In the genomic region with DNA sequence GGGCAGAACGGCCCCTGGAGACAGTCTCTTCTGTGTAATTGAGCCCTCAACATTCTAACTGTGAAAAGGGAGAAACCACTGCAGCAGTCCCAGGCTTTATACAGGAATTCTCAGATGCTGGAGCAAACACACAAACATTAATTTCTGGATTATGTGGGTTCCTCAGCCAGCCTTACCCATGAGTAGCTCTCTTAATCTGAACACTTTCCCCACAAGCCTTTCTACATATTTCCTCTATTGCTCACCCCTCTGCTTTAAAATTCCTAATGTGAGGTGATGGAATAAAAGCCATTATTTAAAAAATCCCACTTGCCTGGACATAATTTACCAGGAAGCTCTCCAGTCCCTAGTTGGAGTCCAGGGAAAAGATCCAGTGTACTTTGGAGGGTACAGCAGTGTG, we compare ENCODE assay signal across 32 cellular contexts.
A peak's percentile ranks its signal among the peaks of the same experiment; 100 is the strongest.
DNase-seq lines count a peak whose midpoint lies in the region; ATAC-seq, FAIRE-seq and TF ChIP-seq lines count a peak whose summit lies in the region.
"Had no signal": no experiment of that assay in that cellular context is flagged by ENCODE, and none has a peak within 500 bp of the region (broad histone marks: within the 10 kb centered on the region; RNA-seq: fewer than 3 reads in every experiment).

No MANE protein-coding gene starts in this region.

- DNase-seq in ACHN (peak; percentile 1), HCEC 1CT (peak; percentile 60), astrocyte (ENCODE audit: low read depth) (peak; percentile 72), glutamatergic neuron (peak; percentile 25), breast epithelium (ENCODE audit: low spot score in 2 of 2) (no peak), superior temporal gyrus (ENCODE audit: extremely low spot score) (no peak), mucosa of descending colon (no peak), C1 segment of cervical spinal cord (lab: John Stamatoyannopoulos, UW) (no peak)
- DNase-seq: activated CD4-positive, alpha-beta T cell treated with anti-CD3 and anti-CD28 coated beads, Interleukin-2, amount 10 ng/mL, durations not matched to agents 7 days and 5 days; activated naive CD4-positive, alpha-beta T cell; activated T-cell treated with anti-CD3 and anti-CD28 coated beads, Interleukin-2, amount 50 U/mL, for 4 hours; BE2C; colonic mucosa; effector memory CD4-positive, alpha-beta T cell; erythroblast; KG1; left ventricle myocardium inferior; naive B cell; NCI-H1417 treated with DMSO at 0.1 percent for 48 hours; NCI-H2081 treated with DMSO at 0.1 percent for 48 hours; NCI-H510A; stimulated activated naive CD8-positive, alpha-beta T cell treated with anti-CD3 and anti-CD28 coated beads, Interleukin-15, Interleukin-2, amounts not matched to agents 100 U/mL and 50 U/mL, for 24 hours had no signal

- H3K36me3 ChIP-seq in astrocyte (ENCODE audit: insufficient read depth, low read length) (no peaks in the 10 kb centered on the region), breast epithelium (no peaks in the 10 kb centered on the region), mucosa of descending colon (ENCODE audit: low read depth) (no peaks in the 10 kb centered on the region)
- H3K36me3 ChIP-seq: BE2C, colonic mucosa, left ventricle myocardium inferior, thoracic aorta had no signal

- H3K4me3 ChIP-seq in astrocyte (ENCODE audit: insufficient read depth, low read depth, low read length) (no peak overlapping the region), breast epithelium (no peak overlapping the region), mucosa of descending colon (no peak overlapping the region)
- H3K4me3 ChIP-seq: colonic mucosa, hepatocyte, left ventricle myocardium inferior, thoracic aorta had no signal

- no peaks in the 10 kb centered on the region for H4K20me1 ChIP-seq in astrocyte (ENCODE audit: insufficient read depth, low read length)

- in situ Hi-C loops in ACHN (cut with HindIII; ENCODE audit: low pct_ligation_motif_present, low pct_unique_long_range_greater_than_20kb, low sequenced_read_pairs), result no loop called here

- TF ChIP-seq CTCF in astrocyte (IDR thresholded peaks at IDR 0.05; ENCODE audit: insufficient read depth, low read depth, low read length) (no peak), glutamatergic neuron (IDR thresholded peaks at IDR 0.05; ENCODE audit: partially characterized antibody, unreplicated experiment) (no peak), breast epithelium (IDR thresholded peaks at IDR 0.05) (no peak), mucosa of descending colon (IDR thresholded peaks at IDR 0.05) (no peak)

- H3K9ac ChIP-seq in astrocyte (ENCODE audit: low read length), result no peak overlapping the region

- FAIRE-seq in astrocyte (lab: Jason Lieb, UNC), result no peak
- FAIRE-seq: A204.1, frontal cortex, GM19239 had no signal

- H3K4me3 Mint-ChIP-seq in astrocyte (ENCODE audit: unreplicated experiment) (no peak overlapping the region), glutamatergic neuron (ENCODE audit: unreplicated experiment) (no peak overlapping the region)
- H3K4me3 Mint-ChIP-seq: activated CD4-positive, alpha-beta T cell treated with anti-CD3 and anti-CD28 coated beads, Interleukin-2, amount 10 ng/mL, durations not matched to agents 7 days and 5 days; activated T-cell treated with anti-CD3 and anti-CD28 coated beads, Interleukin-2, amount 50 U/mL, for 4 hours; T-helper 2 cell treated with Interferon-gamma antibody and Interleukin-4, amounts not matched to agents 5 μg/mL and 100 μg/mL, for 36 hours had no signal

- no peaks in the 10 kb centered on the region for H3K9me3 Mint-ChIP-seq in astrocyte (ENCODE audit: unreplicated experiment)
- peaks cover 2% of the 10 kb centered on the region for H3K9me3 Mint-ChIP-seq in glutamatergic neuron (ENCODE audit: unreplicated experiment)
- H3K9me3 Mint-ChIP-seq: activated CD4-positive, alpha-beta T cell treated with anti-CD3 and anti-CD28 coated beads, Interleukin-2, amount 10 ng/mL, durations not matched to agents 7 days and 5 days; activated T-cell treated with anti-CD3 and anti-CD28 coated beads, Interleukin-2, amount 50 U/mL, for 4 hours; T-helper 2 cell treated with Interferon-gamma antibody and Interleukin-4, amounts not matched to agents 5 μg/mL and 100 μg/mL, for 36 hours had no signal

- H3K27ac Mint-ChIP-seq in astrocyte (ENCODE audit: unreplicated experiment) (peak overlapping the region; percentile 41), glutamatergic neuron (ENCODE audit: unreplicated experiment) (no peak overlapping the region)
- H3K27ac Mint-ChIP-seq: activated CD4-positive, alpha-beta T cell treated with anti-CD3 and anti-CD28 coated beads, Interleukin-2, amount 10 ng/mL, durations not matched to agents 7 days and 5 days; naive B cell; progenitor cell of endocrine pancreas; T-helper 2 cell treated with Interferon-gamma antibody and Interleukin-4, amounts not matched to agents 5 μg/mL and 100 μg/mL, for 36 hours had no signal

- no peak for ATAC-seq in mucosa of descending colon
- ATAC-seq: activated T-cell treated with anti-CD3 and anti-CD28 coated beads, Interleukin-2, amount 50 U/mL, for 4 hours; HCT116; Right ventricle myocardium inferior; stimulated activated naive CD8-positive, alpha-beta T cell treated with anti-CD3 and anti-CD28 coated beads, Interleukin-15, Interleukin-2, amounts not matched to agents 100 U/mL and 50 U/mL, for 24 hours had no signal

- no peak overlapping the region for H3K27ac ChIP-seq in astrocyte (ENCODE audit: low read depth, low read length)
- H3K27ac ChIP-seq in breast epithelium, result no peak overlapping the region
- H3K27ac ChIP-seq: colonic mucosa, left ventricle myocardium inferior, thoracic aorta, VCaP had no signal

- H3K36me3 Mint-ChIP-seq in astrocyte (ENCODE audit: low read depth, unreplicated experiment), result no peaks in the 10 kb centered on the region
- H3K36me3 Mint-ChIP-seq in glutamatergic neuron (ENCODE audit: unreplicated experiment), result no peaks in the 10 kb centered on the region

- H2AFZ ChIP-seq in astrocyte (ENCODE audit: low read depth, low read length), result no peak overlapping the region
- H2AFZ ChIP-seq: hepatocyte had no signal

- H3K79me2 ChIP-seq in astrocyte (ENCODE audit: insufficient read depth, low read length), result no peaks in the 10 kb centered on the region
- H3K79me2 ChIP-seq: hepatocyte had no signal

- no peaks in the 10 kb centered on the region for H3K9me3 ChIP-seq in astrocyte (ENCODE audit: insufficient read depth, low read depth, low read length)
- no peaks in the 10 kb centered on the region for H3K9me3 ChIP-seq in breast epithelium
- no peaks in the 10 kb centered on the region for H3K9me3 ChIP-seq in mucosa of descending colon
- H3K9me3 ChIP-seq: BE2C, colonic mucosa, thoracic aorta had no signal

- H3K27me3 ChIP-seq in astrocyte (ENCODE audit: insufficient read depth, low read length) (no peaks in the 10 kb centered on the region), breast epithelium (no peaks in the 10 kb centered on the region)
- H3K27me3 ChIP-seq: BE2C, colonic mucosa, hepatocyte had no signal

- intact Hi-C loops in breast epithelium (cut with DNase I; ENCODE audit: low total_unique reads) (no loop called here), mucosa of descending colon (cut with DNase I, micrococcal nuclease) (no loop called here)

- H3K4me1 ChIP-seq in astrocyte (ENCODE audit: insufficient read depth, low read length), result peaks cover 3% of the 10 kb centered on the region
- no peaks in the 10 kb centered on the region for H3K4me1 ChIP-seq in breast epithelium
- no peaks in the 10 kb centered on the region for H3K4me1 ChIP-seq in mucosa of descending colon (ENCODE audit: low read depth)
- H3K4me1 ChIP-seq: BE2C, colonic mucosa, left ventricle myocardium inferior had no signal

- no peak overlapping the region for H3K4me2 ChIP-seq in astrocyte (ENCODE audit: low read length)
- H3K4me2 ChIP-seq: hepatocyte had no signal

- H3K27me3 Mint-ChIP-seq in astrocyte (ENCODE audit: low read depth, unreplicated experiment), result no peaks in the 10 kb centered on the region
- peaks cover 3% of the 10 kb centered on the region for H3K27me3 Mint-ChIP-seq in glutamatergic neuron (ENCODE audit: unreplicated experiment)
- H3K27me3 Mint-ChIP-seq: activated CD4-positive, alpha-beta T cell treated with anti-CD3 and anti-CD28 coated beads, Interleukin-2, amount 10 ng/mL, durations not matched to agents 7 days and 5 days; naive B cell; progenitor cell of endocrine pancreas had no signal

- no peak for TF ChIP-seq POLR2A in breast epithelium (IDR thresholded peaks at IDR 0.05)

- H3K4me1 Mint-ChIP-seq in astrocyte (ENCODE audit: low read depth, unreplicated experiment) (peaks cover 8% of the 10 kb centered on the region), glutamatergic neuron (ENCODE audit: low read depth, unreplicated experiment) (peaks cover 12% of the 10 kb centered on the region)
- H3K4me1 Mint-ChIP-seq: activated CD4-positive, alpha-beta T cell treated with anti-CD3 and anti-CD28 coated beads, Interleukin-2, amount 10 ng/mL, durations not matched to agents 7 days and 5 days had no signal

Comparison
In these comparisons a context has a peak if more than half of its experiments do, and no peak if none do; other contexts are left out.
1. DNase-seq: peak in ACHN (single experiment), HCEC 1CT (single experiment), astrocyte (single experiment) and glutamatergic neuron (single experiment); none in breast epithelium (0 of 2), superior temporal gyrus (single experiment), mucosa of descending colon (0 of 3) and C1 segment of cervical spinal cord (0 of 14).